1 cellular context compared by ENCODE assay signal in genomic region chrX:153649178-153649914, GRCh38.
TF ChIP-seq lines count a peak whose summit lies in the region.

No MANE protein-coding gene starts in this region.

TF ChIP-seq in IMR-90, 13 proteins besides CTCF, POLR2A, EP300 and RAD21 (continued from another document):
- TF ChIP-seq, protein P1, sequence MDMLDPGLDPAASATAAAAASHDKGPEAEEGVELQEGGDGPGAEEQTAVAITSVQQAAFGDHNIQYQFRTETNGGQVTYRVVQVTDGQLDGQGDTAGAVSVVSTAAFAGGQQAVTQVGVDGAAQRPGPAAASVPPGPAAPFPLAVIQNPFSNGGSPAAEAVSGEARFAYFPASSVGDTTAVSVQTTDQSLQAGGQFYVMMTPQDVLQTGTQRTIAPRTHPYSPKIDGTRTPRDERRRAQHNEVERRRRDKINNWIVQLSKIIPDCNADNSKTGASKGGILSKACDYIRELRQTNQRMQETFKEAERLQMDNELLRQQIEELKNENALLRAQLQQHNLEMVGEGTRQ (IDR thresholded peaks at IDR 0.05; ENCODE audit: low read depth, low read length) = no peak
- TF ChIP-seq RFX5 (IDR thresholded peaks at IDR 0.05; ENCODE audit: low read depth, low read length) = no peak
- TF ChIP-seq FOS (IDR thresholded peaks at IDR 0.05; ENCODE audit: low read depth, low read length) = no peak
- no peak for TF ChIP-seq SMC3 (IDR thresholded peaks at IDR 0.05; ENCODE audit: low read depth, low read length)
TF ChIP-seq in IMR-90: peak in this region for 0.
